34 cellular contexts compared by ENCODE assay signal in genomic region chr4:129676934-129677333, GRCh38.
DNase-seq lines count a peak whose midpoint lies in the region; ATAC-seq, FAIRE-seq and TF ChIP-seq lines count a peak whose summit lies in the region.
"Had no signal": no experiment of that assay in that cellular context is flagged by ENCODE, and none has a peak within 500 bp of the region (broad histone marks: within the 10 kb centered on the region; RNA-seq: fewer than 3 reads in every experiment).

No MANE protein-coding gene starts in this region.

- CTCF ChIA-PET in A549 (lab: Yijun Ruan, JAX): no interaction called here
- CTCF ChIA-PET in HEK293 (lab: Yijun Ruan, JAX): no interaction called here

- POLR2A ChIA-PET in A549 (lab: Yijun Ruan, JAX): no interaction called here
- POLR2A ChIA-PET in HEK293 (lab: Yijun Ruan, JAX): no interaction called here

- no peak for DNase-seq in A549 (ENCODE audit: low read depth in 1 of 2, low spot score in 1 of 2)
- DNase-seq in chondrocyte (ENCODE audit: low spot score): peak; percentile 34
- DNase-seq: 8988T; ACHN; AML-193; BE2C; C1 segment of cervical spinal cord; Caco-2; Calu3; CD4-positive, alpha-beta memory T cell; CD4-positive, alpha-beta T cell; CD4-positive, CD25-positive, alpha-beta regulatory T cell; CD8-positive, alpha-beta memory T cell; CD8-positive, alpha-beta T cell; COR-L47; DMS 273 treated with DMSO at 0.1 percent for 48 hours; DMS153; DMS53; DMS79; DMS79 treated with DMSO at 0.1 percent for 48 hours; DND-41; EL had no signal

- TF ChIP-seq RAD21 in A549 (conservative IDR thresholded peaks at IDR 0.05 in 1 of 2, IDR thresholded peaks at IDR 0.05 in 1 of 2): no peak

- H3K9me3 Mint-ChIP-seq in chondrocyte (ENCODE audit: low read depth): peaks cover 3% of the 10 kb centered on the region
- H3K9me3 Mint-ChIP-seq: CD8-positive, alpha-beta T cell had no signal

- TF ChIP-seq EP300 in A549 (IDR thresholded peaks at IDR 0.05): no peak

- no peaks in the 10 kb centered on the region for H3K36me3 Mint-ChIP-seq in chondrocyte (ENCODE audit: low read depth)
- H3K36me3 Mint-ChIP-seq: CD14-positive monocyte; CD4-positive, alpha-beta memory T cell; CD4-positive, CD25-positive, alpha-beta regulatory T cell; CD8-positive, alpha-beta memory T cell; CD8-positive, alpha-beta T cell had no signal

- peaks cover 2% of the 10 kb centered on the region for H3K27me3 Mint-ChIP-seq in chondrocyte (ENCODE audit: low read depth)
- H3K27me3 Mint-ChIP-seq: B cell; CD4-positive, alpha-beta memory T cell; CD4-positive, alpha-beta T cell; CD4-positive, CD25-positive, alpha-beta regulatory T cell had no signal

- 0% methylated on average over 1 of the region's 4 CpGs for WGBS in A549 (ENCODE audit: missing lambda C conversion rate)

- FAIRE-seq in A549 (lab: Jason Lieb, UNC): no peak
- FAIRE-seq: A204.1, D721Med had no signal

- H3K36me3 ChIP-seq in HEK293 (ENCODE audit: control insufficient read depth in 2 of 2, insufficient read depth in 1 of 2, low read length in 2 of 2): no peaks in the 10 kb centered on the region
- H3K36me3 ChIP-seq: BE2C; BLaER1; BLaER1 treated with 17β-estradiol and CSF1 and Interleukin-3, amounts not matched to agents 10 nM and 100 nM had no signal

- H3K4me3 ChIP-seq in A549 (no peak overlapping the region), HEK293 (ENCODE audit: low read depth, low read length) (no peak overlapping the region)
- H3K4me3 ChIP-seq: BLaER1; BLaER1 treated with 17β-estradiol and CSF1 and Interleukin-3, amounts not matched to agents 10 nM and 100 nM had no signal

- no peak overlapping the region for H3K27ac Mint-ChIP-seq in chondrocyte (ENCODE audit: unreplicated experiment)
- H3K27ac Mint-ChIP-seq: B cell; CD14-positive monocyte; CD4-positive, alpha-beta memory T cell; CD4-positive, alpha-beta T cell; CD4-positive, CD25-positive, alpha-beta regulatory T cell; CD8-positive, alpha-beta memory T cell; CD8-positive, alpha-beta T cell had no signal

- no peak overlapping the region for H3K4me3 Mint-ChIP-seq in chondrocyte (ENCODE audit: unreplicated experiment)
- H3K4me3 Mint-ChIP-seq: B cell; CD14-positive monocyte; CD4-positive, alpha-beta memory T cell; CD4-positive, alpha-beta T cell; CD4-positive, CD25-positive, alpha-beta regulatory T cell; CD8-positive, alpha-beta memory T cell; CD8-positive, alpha-beta T cell had no signal

- H3K9me3 ChIP-seq in A549 (no peaks in the 10 kb centered on the region), HEK293 (ENCODE audit: control insufficient read depth, insufficient read depth, low read depth, low read length) (no peaks in the 10 kb centered on the region)
- H3K9me3 ChIP-seq: BE2C, Caco-2 had no signal

- H3K4me1 Mint-ChIP-seq in chondrocyte (ENCODE audit: low read depth): no peaks in the 10 kb centered on the region
- H3K4me1 Mint-ChIP-seq: B cell; CD14-positive monocyte; CD4-positive, alpha-beta memory T cell; CD4-positive, CD25-positive, alpha-beta regulatory T cell; CD8-positive, alpha-beta memory T cell had no signal

- no peaks in the 10 kb centered on the region for H3K4me1 ChIP-seq in A549
- no peaks in the 10 kb centered on the region for H3K4me1 ChIP-seq in HEK293 (ENCODE audit: control insufficient read depth, insufficient read depth, low read length)
- H3K4me1 ChIP-seq: BE2C; BLaER1; BLaER1 treated with 17β-estradiol and CSF1 and Interleukin-3, amounts not matched to agents 10 nM and 100 nM; Caco-2 had no signal

- ATAC-seq in A549 (no peak), HG03460 (IDR thresholded peaks at IDR 0.05; ENCODE audit: unreplicated experiment) (no peak), GM18907 (IDR thresholded peaks at IDR 0.05; ENCODE audit: unreplicated experiment) (no peak), GM21381 (IDR thresholded peaks at IDR 0.05; ENCODE audit: unreplicated experiment) (no peak)
- ATAC-seq: CD8-positive, alpha-beta T cell had no signal

- no peak overlapping the region for H3K27ac ChIP-seq in A549
- H3K27ac ChIP-seq in HEK293 (ENCODE audit: extremely low read depth, low read depth, low read length): no peak overlapping the region
- H3K27ac ChIP-seq: 22Rv1; BLaER1; BLaER1 treated with 17β-estradiol and CSF1 and Interleukin-3, amounts not matched to agents 10 nM and 100 nM; C4-2B had no signal

- TF ChIP-seq POLR2A in A549 (IDR thresholded peaks at IDR 0.05; ENCODE audit: low read length): no peak

- no peak overlapping the region for H3K4me2 ChIP-seq in A549
- H3K4me2 ChIP-seq: BLaER1; BLaER1 treated with 17β-estradiol and CSF1 and Interleukin-3, amounts not matched to agents 10 nM and 100 nM had no signal

- TF ChIP-seq CTCF in A549 (IDR thresholded peaks at IDR 0.05): no peak
- TF ChIP-seq CTCF in HEK293 (tag by site-specific recombination; IDR thresholded peaks at IDR 0.05): no peak
- TF ChIP-seq CTCF in chondrocyte (IDR thresholded peaks at IDR 0.05): no peak

TF ChIP-seq in A549, 52 proteins besides CTCF, POLR2A, EP300 and RAD21:
- TF ChIP-seq RARB (CRISPR knock-in tag; IDR thresholded peaks at IDR 0.05): no peak
- TF ChIP-seq FOSL2 (IDR thresholded peaks at IDR 0.05): no peak
- no peak for TF ChIP-seq FOSL2 (CRISPR knock-in tag; IDR thresholded peaks at IDR 0.05)
- TF ChIP-seq ZFP36 (IDR thresholded peaks at IDR 0.05; ENCODE audit: borderline replicate concordance, partially characterized antibody): peak; percentile 19
- no peak for TF ChIP-seq JUN (IDR thresholded peaks at IDR 0.05)
- no peak for TF ChIP-seq TP53 (CRISPR knock-in tag; IDR thresholded peaks at IDR 0.05)
- TF ChIP-seq, protein P1, sequence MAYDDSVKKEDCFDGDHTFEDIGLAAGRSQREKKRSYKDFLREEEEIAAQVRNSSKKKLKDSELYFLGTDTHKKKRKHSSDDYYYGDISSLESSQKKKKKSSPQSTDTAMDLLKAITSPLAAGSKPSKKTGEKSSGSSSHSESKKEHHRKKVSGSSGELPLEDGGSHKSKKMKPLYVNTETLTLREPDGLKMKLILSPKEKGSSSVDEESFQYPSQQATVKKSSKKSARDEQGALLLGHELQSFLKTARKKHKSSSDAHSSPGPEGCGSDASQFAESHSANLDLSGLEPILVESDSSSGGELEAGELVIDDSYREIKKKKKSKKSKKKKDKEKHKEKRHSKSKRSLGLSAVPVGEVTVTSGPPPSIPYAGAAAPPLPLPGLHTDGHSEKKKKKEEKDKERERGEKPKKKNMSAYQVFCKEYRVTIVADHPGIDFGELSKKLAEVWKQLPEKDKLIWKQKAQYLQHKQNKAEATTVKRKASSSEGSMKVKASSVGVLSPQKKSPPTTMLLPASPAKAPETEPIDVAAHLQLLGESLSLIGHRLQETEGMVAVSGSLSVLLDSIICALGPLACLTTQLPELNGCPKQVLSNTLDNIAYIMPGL (CRISPR knock-in tag; IDR thresholded peaks at IDR 0.05; ENCODE audit: borderline replicate concordance): no peak
- no peak for TF ChIP-seq MAX (IDR thresholded peaks at IDR 0.05)
- no peak for TF ChIP-seq FOXS1 (CRISPR knock-in tag; IDR thresholded peaks at IDR 0.05)
TF ChIP-seq in A549: peak in this region for 1.

TF ChIP-seq in HEK293, 187 proteins besides CTCF, POLR2A, EP300 and RAD21:
- TF ChIP-seq SALL2 (tag by site-specific recombination; IDR thresholded peaks at IDR 0.05; ENCODE audit: borderline replicate concordance) (no peak), ZNF585B (tag by site-specific recombination; IDR thresholded peaks at IDR 0.05) (peak; percentile 68)
